17 cellular contexts compared by ENCODE assay signal in genomic region chr1:221118938-221119320, GRCh38.
"Had no signal": no experiment of that assay in that cellular context is flagged by ENCODE, and none has a peak within 500 bp of the region (broad histone marks: within the 10 kb centered on the region; RNA-seq: fewer than 3 reads in every experiment).

No MANE protein-coding gene starts in this region.

- DNase-seq: activated CD4-positive, alpha-beta T cell treated with anti-CD3 and anti-CD28 coated beads, Interleukin-2, amount 10 ng/mL, durations not matched to agents 7 days and 5 days; activated CD8-positive, alpha-beta T cell treated with anti-CD3 and anti-CD28 coated beads, Interleukin-2, amount 10 ng/mL, durations not matched to agents 7 days and 5 days; activated naive CD4-positive, alpha-beta T cell treated with anti-CD3 and anti-CD28 coated beads for 36 hours; activated T-cell treated with anti-CD3 and anti-CD28 coated beads, Interleukin-2, amount 50 U/mL, for 24 hours; brain microvascular endothelial cell; cortex of kidney; immature natural killer cell; kidney glomerular epithelial cell; mesenchymal stem cell; natural killer cell; stimulated activated CD4-positive, alpha-beta T cell treated with anti-CD3 and anti-CD28 coated beads, Interleukin-2, amount 100 ng/mL, for 24 hours; T1000; trophoblast cell had no signal

- H3K36me3 Mint-ChIP-seq: immature natural killer cell, natural killer cell had no signal

- H3K9me3 Mint-ChIP-seq: activated CD4-positive, alpha-beta T cell treated with anti-CD3 and anti-CD28 coated beads, Interleukin-2, amount 10 ng/mL, durations not matched to agents 7 days and 5 days; activated T-cell treated with anti-CD3 and anti-CD28 coated beads, Interleukin-2, amount 50 U/mL, for 24 hours; activated T-helper 2 cell treated with anti-CD3 and anti-CD28 coated beads, Interferon-gamma antibody, Interleukin-2, Interleukin-4, amounts not matched to agents 10 μg/mL and 5 μg/mL and 100 μg/mL, durations not matched to agents 14 hours and 24 hours and 36 hours; central memory CD8-positive, alpha-beta T cell had no signal

- H3K4me1 Mint-ChIP-seq: activated CD4-positive, alpha-beta T cell treated with anti-CD3 and anti-CD28 coated beads, Interleukin-2, amount 10 ng/mL, durations not matched to agents 7 days and 5 days; central memory CD8-positive, alpha-beta T cell; immature natural killer cell; natural killer cell had no signal

- H3K4me3 Mint-ChIP-seq: activated CD4-positive, alpha-beta T cell treated with anti-CD3 and anti-CD28 coated beads, Interleukin-2, amount 10 ng/mL, durations not matched to agents 7 days and 5 days; activated CD8-positive, alpha-beta T cell treated with anti-CD3 and anti-CD28 coated beads, Interleukin-2, amount 10 ng/mL, durations not matched to agents 7 days and 5 days; activated naive CD4-positive, alpha-beta T cell treated with anti-CD3 and anti-CD28 coated beads for 36 hours; activated T-cell treated with anti-CD3 and anti-CD28 coated beads, Interleukin-2, amount 50 U/mL, for 24 hours; central memory CD8-positive, alpha-beta T cell; immature natural killer cell; natural killer cell; stimulated activated naive CD8-positive, alpha-beta T cell treated with anti-CD3 and anti-CD28 coated beads, Interleukin-15, Interleukin-2, amounts not matched to agents 100 ng/mL and 50 ng/mL, for 24 hours had no signal

- H3K27ac Mint-ChIP-seq: activated CD4-positive, alpha-beta T cell treated with anti-CD3 and anti-CD28 coated beads, Interleukin-2, amount 10 ng/mL, durations not matched to agents 7 days and 5 days; activated CD8-positive, alpha-beta T cell treated with anti-CD3 and anti-CD28 coated beads, Interleukin-2, amount 10 ng/mL, durations not matched to agents 7 days and 5 days; activated naive CD4-positive, alpha-beta T cell treated with anti-CD3 and anti-CD28 coated beads for 36 hours; activated T-cell treated with anti-CD3 and anti-CD28 coated beads, Interleukin-2, amount 50 U/mL, for 24 hours; activated T-helper 2 cell treated with anti-CD3 and anti-CD28 coated beads, Interferon-gamma antibody, Interleukin-2, Interleukin-4, amounts not matched to agents 10 μg/mL and 5 μg/mL and 100 μg/mL, durations not matched to agents 14 hours and 24 hours and 36 hours; immature natural killer cell; natural killer cell; stimulated activated naive CD8-positive, alpha-beta T cell treated with anti-CD3 and anti-CD28 coated beads, Interleukin-15, Interleukin-2, amounts not matched to agents 100 ng/mL and 50 ng/mL, for 24 hours had no signal

- H3K27me3 Mint-ChIP-seq: activated CD4-positive, alpha-beta T cell treated with anti-CD3 and anti-CD28 coated beads, Interleukin-2, amount 10 ng/mL, durations not matched to agents 7 days and 5 days; central memory CD8-positive, alpha-beta T cell had no signal

- ATAC-seq: activated CD4-positive, CD25-positive, alpha-beta regulatory T cell treated with anti-CD3 and anti-CD28 coated beads, Interleukin-2, amount 50 U/mL, for 24 hours; activated CD8-positive, alpha-beta T cell treated with anti-CD3 and anti-CD28 coated beads, Interleukin-2, amount 10 ng/mL, durations not matched to agents 7 days and 5 days; natural killer cell had no signal
